25 cellular contexts compared by ENCODE assay signal in the genomic region with DNA sequence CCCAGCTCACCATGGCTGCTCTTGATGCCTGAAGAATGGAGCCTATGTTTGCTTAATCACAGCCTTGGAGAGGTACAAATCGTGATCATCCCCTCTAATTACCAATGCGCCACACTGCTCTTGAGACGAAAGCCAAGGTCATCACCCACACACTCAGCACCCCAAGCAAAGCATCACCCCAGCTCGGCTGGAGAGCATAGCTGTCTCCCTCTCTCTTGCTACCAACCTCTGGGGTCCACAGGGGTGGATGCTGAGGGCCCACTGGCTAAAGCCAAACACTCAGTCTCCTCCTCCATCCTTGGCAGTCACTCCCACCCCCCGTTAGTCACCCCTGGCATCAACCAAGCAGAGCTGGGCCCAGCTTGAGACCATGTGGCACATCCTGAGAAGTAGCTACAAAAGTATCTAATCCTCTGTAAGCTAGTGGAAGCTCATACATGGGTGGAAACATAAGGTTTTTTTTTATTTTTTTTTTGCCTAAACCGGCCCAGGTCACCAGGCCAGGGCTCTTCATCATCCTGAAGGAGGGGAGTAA. TPM values are rescaled to one million over a fixed set of nuclear protein-coding genes. Genes with fewer than 3 reads are reported as not detected.
DNase-seq lines count a peak whose midpoint lies in the region; ATAC-seq and TF ChIP-seq lines count a peak whose summit lies in the region.
"Had no signal": no experiment of that assay in that cellular context is flagged by ENCODE, and none has a peak within 500 bp of the region (broad histone marks: within the 10 kb centered on the region; RNA-seq: fewer than 3 reads in every experiment).

No MANE protein-coding gene starts in this region.

- H3K27ac ChIP-seq in BLaER1 (no peak overlapping the region), left lung (no peak overlapping the region), sigmoid colon (no peak overlapping the region)
- H3K27ac ChIP-seq: SK-N-MC had no signal

- TF ChIP-seq CTCF in left lung (IDR thresholded peaks at IDR 0.05) = no peak
- TF ChIP-seq CTCF in sigmoid colon (IDR thresholded peaks at IDR 0.05) = no peak

- no peak overlapping the region for H3K4me3 ChIP-seq in BLaER1
- no peak overlapping the region for H3K4me3 ChIP-seq in MG63
- H3K4me3 ChIP-seq in left lung = no peak overlapping the region
- H3K4me3 ChIP-seq in sigmoid colon = no peak overlapping the region
- H3K4me3 ChIP-seq: SK-N-MC had no signal

- ATAC-seq in left lung = no peak
- ATAC-seq in GM21447 (IDR thresholded peaks at IDR 0.05; ENCODE audit: unreplicated experiment) = no peak
- ATAC-seq: HCT116 had no signal

- H3K9me3 ChIP-seq in BLaER1 = no peaks in the 10 kb centered on the region
- no peaks in the 10 kb centered on the region for H3K9me3 ChIP-seq in MG63
- no peaks in the 10 kb centered on the region for H3K9me3 ChIP-seq in left lung
- H3K9me3 ChIP-seq in sigmoid colon = no peaks in the 10 kb centered on the region

- no peaks in the 10 kb centered on the region for H3K36me3 ChIP-seq in BLaER1
- H3K36me3 ChIP-seq in MG63 = no peaks in the 10 kb centered on the region
- no peaks in the 10 kb centered on the region for H3K36me3 ChIP-seq in left lung
- no peaks in the 10 kb centered on the region for H3K36me3 ChIP-seq in sigmoid colon

- H3K4me1 ChIP-seq in BLaER1 (peaks cover 38% of the 10 kb centered on the region), left lung (no peaks in the 10 kb centered on the region), sigmoid colon (peaks cover 0 to 23% (median 8%) of the 10 kb centered on the region in 4 donors)

- 81 to 87% methylated on average over 6 of the region's 6 CpGs for WGBS in sigmoid colon, 2 donors

- DNase-seq in MG63 = peak; percentile 70
- DNase-seq in left lung = peak; percentile 6 to 34
- DNase-seq in sigmoid colon = peak; percentile 27
- no peak for DNase-seq in UCSD-AML1 (lab: John Stamatoyannopoulos, UW; ENCODE audit: unreplicated experiment)
- DNase-seq in NCI-H187 treated with DMSO at 0.1 percent for 48 hours (lab: John Stamatoyannopoulos, UW) = no peak
- DNase-seq in activated CD4-positive, CD25-positive, alpha-beta regulatory T cell treated with anti-CD3 and anti-CD28 coated beads, Interleukin-2, amount 50 U/mL, for 72 hours = no peak
- DNase-seq: CD4-positive, alpha-beta memory T cell; COR-L47; DMS53; IMR-90; KG1; MM.1S; NCI-H2029 treated with DMSO at 0.1 percent for 48 hours; NCI-H2227 treated with DMSO at 0.1 percent for 48 hours; SHP77 treated with DMSO at 0.1 percent for 48 hours had no signal

- H3K27me3 ChIP-seq in BLaER1 (no peaks in the 10 kb centered on the region), MG63 (no peaks in the 10 kb centered on the region), left lung (no peaks in the 10 kb centered on the region), sigmoid colon (no peaks in the 10 kb centered on the region)

- 0 out of 2 replicates have a peak overlapping the region, but pooled peaks have one; percentile 3 for H3K4me2 ChIP-seq in BLaER1

- no peaks in the 10 kb centered on the region for H4K20me1 ChIP-seq in BLaER1

- intact Hi-C loops in left lung (cut with DNase I) (no loop called here), sigmoid colon (cut with DNase I) (no loop called here)

- no peak for TF ChIP-seq EP300 in sigmoid colon (IDR thresholded peaks at IDR 0.05)

- no peak overlapping the region for H3K9ac ChIP-seq in BLaER1

- TF ChIP-seq POLR2A in sigmoid colon (IDR thresholded peaks at IDR 0.05) = no peak

RNA-seq across cellular contexts. Expression of a gene that starts 44.8 kb away (rescaled TPM):
- 41.8 and 46.6 TPM in 2 replicates for total RNA-seq in MG63 (2014; rRNA removed; shearing (Covaris generic); ENCODE audit: low replicate concordance)
- 1 to 10 TPM; 1.6 to 4.6 TPM for total RNA-seq in left lung
- total RNA-seq in sigmoid colon = not detected
- 1 to 10 TPM in 2 of 3 donors, not detected in 1; 2.5 to 7.8 TPM for polyA plus RNA-seq in sigmoid colon
- total RNA-seq: CD4-positive, alpha-beta memory T cell had no signal
- polyA plus RNA-seq: CD4-positive, alpha-beta memory T cell had no signal

RNA-seq across cellular contexts. Expression of a gene that starts 54.2 kb away (rescaled TPM):
- not detected in 2 replicates for total RNA-seq in MG63 (2014; rRNA removed; shearing (Covaris generic); ENCODE audit: low replicate concordance)
- not detected for total RNA-seq in left lung
- not detected for total RNA-seq in sigmoid colon
- polyA plus RNA-seq in sigmoid colon = not detected
- total RNA-seq: A172; CD4-positive, alpha-beta memory T cell; Daoy; G401; H4; IMR-90; NCI-H460 had no signal
- polyA plus RNA-seq: BJ; CD4-positive, alpha-beta memory T cell; IMR-90 had no signal

Comparison
In these comparisons a context has a peak if more than half of its experiments do, and no peak if none do; other contexts are left out.
1. DNase-seq: peak in MG63 (single experiment), left lung (2 of 2) and sigmoid colon (single experiment); none in UCSD-AML1 (single experiment), NCI-H187 treated with DMSO at 0.1 percent for 48 hours (single experiment) and activated CD4-positive, CD25-positive, alpha-beta regulatory T cell treated with anti-CD3 and anti-CD28 coated beads, Interleukin-2, amount 50 U/mL, for 72 hours (single experiment).